ENCODE assay signal across 1 cellular context in genomic region chr20:36079486-36079885, GRCh38.
TF ChIP-seq lines count a peak whose summit lies in the region.

No MANE protein-coding gene starts in this region.

TF ChIP-seq in A549, 52 proteins besides CTCF, POLR2A, EP300 and RAD21 (continued from another document):
- TF ChIP-seq BHLHE40 (IDR thresholded peaks at IDR 0.05; ENCODE audit: low read depth, low read length) (no peak), BCL3 (IDR thresholded peaks at IDR 0.05) (no peak), PHF8 (IDR thresholded peaks at IDR 0.05; ENCODE audit: borderline replicate concordance, low read depth) (no peak), TP53 (CRISPR knock-in tag; IDR thresholded peaks at IDR 0.05) (no peak)
